Comparison of ENCODE assay signal across 1 cellular context in the genomic region with DNA sequence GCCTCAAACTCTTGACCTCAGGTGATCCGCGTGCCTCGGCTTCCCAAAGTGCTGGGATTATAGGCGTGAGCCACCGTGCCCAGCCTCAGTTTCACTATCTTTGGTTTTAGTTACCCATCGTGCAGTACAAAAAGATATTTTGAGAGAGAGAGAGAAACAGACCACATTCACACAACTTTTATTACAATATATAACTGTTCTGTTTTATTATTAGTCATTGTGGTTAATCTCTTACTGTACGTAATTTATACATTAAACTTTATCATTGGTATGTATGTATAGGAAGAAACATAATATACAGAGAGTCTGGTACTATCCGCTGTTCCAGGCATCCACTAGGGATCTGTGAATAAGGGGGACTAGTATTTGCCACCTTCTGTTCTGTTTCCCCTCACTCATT.
TF ChIP-seq lines count a peak whose summit lies in the region.

No MANE protein-coding gene starts in this region.

TF ChIP-seq in GM12878, 131 proteins besides CTCF, POLR2A, EP300 and RAD21 (continued from another document):
- TF ChIP-seq ZBED1 (IDR thresholded peaks at IDR 0.05; ENCODE audit: borderline replicate concordance): no peak
